ENCODE assay signal across 26 cellular contexts in genomic region chr5:142908659-142909058, GRCh38.
"Had no signal": no experiment of that assay in that cellular context is flagged by ENCODE, and none has a peak within 500 bp of the region (broad histone marks: within the 10 kb centered on the region; RNA-seq: fewer than 3 reads in every experiment).

No MANE protein-coding gene starts in this region.

- H3K36me3 ChIP-seq: ovary had no signal

- FAIRE-seq: colon, frontal cortex, small intestine, urothelium cell line had no signal

- H3K9me3 ChIP-seq: lower lobe of right lung, ovary, right lobe of liver, thoracic aorta, tibial nerve, upper lobe of left lung had no signal

- H3K4me3 ChIP-seq: dorsolateral prefrontal cortex, lower lobe of right lung, ovary, right lobe of liver, thoracic aorta, tibial nerve, upper lobe of left lung had no signal

- H3K9me3 Mint-ChIP-seq: immature natural killer cell; natural killer cell; stimulated activated naive B cell treated with anti-CD40 and anti-IgM and Interleukin-4, amounts not matched to agents 10 μg/mL and 1 μg/mL and 100 μg/mL, for 72 hours; stimulated activated naive CD8-positive, alpha-beta T cell treated with anti-CD3 and anti-CD28 coated beads, Interleukin-15, Interleukin-2, amounts not matched to agents 100 ng/mL and 50 ng/mL, for 24 hours had no signal

- DNase-seq: dorsolateral prefrontal cortex; effector CD4-positive, alpha-beta T cell; hypothalamus; immature natural killer cell; islet precursor cell; kidney glomerular epithelial cell; left colon; left ventricle myocardium superior; lower lobe of right lung; natural killer cell; occipital lobe; ovary; posterior cingulate gyrus; retina; right lobe of liver; small intestine; stimulated activated CD4-positive, alpha-beta T cell treated with anti-CD3 and anti-CD28 coated beads, Interleukin-15, amount 100 ng/mL, for 24 hours; stimulated activated CD4-positive, alpha-beta T cell treated with anti-CD3 and anti-CD28 coated beads, Interleukin-2, amount 100 ng/mL, for 48 hours; stimulated activated naive B cell treated with anti-CD40 and anti-IgM and Interleukin-4, amounts not matched to agents 10 μg/mL and 1 μg/mL and 100 μg/mL, for 72 hours; upper lobe of left lung had no signal

- H3K4me1 ChIP-seq: lower lobe of right lung, tibial nerve had no signal

- ATAC-seq: left colon; left ventricle myocardium superior; lower lobe of right lung; natural killer cell; right lobe of liver; stimulated activated naive B cell treated with anti-CD40 and anti-IgM and Interleukin-4, amounts not matched to agents 10 μg/mL and 1 μg/mL and 100 μg/mL, for 72 hours had no signal

- H3K27ac ChIP-seq: lower lobe of right lung, ovary, right lobe of liver, thoracic aorta, tibial nerve had no signal

- H3K4me3 Mint-ChIP-seq: immature natural killer cell; natural killer cell; stimulated activated naive B cell treated with anti-CD40 and anti-IgM and Interleukin-4, amounts not matched to agents 10 μg/mL and 1 μg/mL and 100 μg/mL, for 72 hours; stimulated activated naive CD8-positive, alpha-beta T cell treated with anti-CD3 and anti-CD28 coated beads, Interleukin-15, Interleukin-2, amounts not matched to agents 100 ng/mL and 50 ng/mL, for 24 hours had no signal

- H3K4me1 Mint-ChIP-seq: stimulated activated naive B cell treated with anti-CD40 and anti-IgM and Interleukin-4, amounts not matched to agents 10 μg/mL and 1 μg/mL and 100 μg/mL, for 72 hours had no signal

- H3K27me3 ChIP-seq: dorsolateral prefrontal cortex, ovary, right lobe of liver, tibial nerve, upper lobe of left lung had no signal

- H3K27me3 Mint-ChIP-seq: stimulated activated naive B cell treated with anti-CD40 and anti-IgM and Interleukin-4, amounts not matched to agents 10 μg/mL and 1 μg/mL and 100 μg/mL, for 72 hours; stimulated activated naive CD8-positive, alpha-beta T cell treated with anti-CD3 and anti-CD28 coated beads, Interleukin-15, Interleukin-2, amounts not matched to agents 100 ng/mL and 50 ng/mL, for 24 hours had no signal

- H3K27ac Mint-ChIP-seq: stimulated activated naive B cell treated with anti-CD40 and anti-IgM and Interleukin-4, amounts not matched to agents 10 μg/mL and 1 μg/mL and 100 μg/mL, for 72 hours; stimulated activated naive CD8-positive, alpha-beta T cell treated with anti-CD3 and anti-CD28 coated beads, Interleukin-15, Interleukin-2, amounts not matched to agents 100 ng/mL and 50 ng/mL, for 24 hours had no signal
